ENCODE assay signal across 10 cellular contexts in the genomic region with DNA sequence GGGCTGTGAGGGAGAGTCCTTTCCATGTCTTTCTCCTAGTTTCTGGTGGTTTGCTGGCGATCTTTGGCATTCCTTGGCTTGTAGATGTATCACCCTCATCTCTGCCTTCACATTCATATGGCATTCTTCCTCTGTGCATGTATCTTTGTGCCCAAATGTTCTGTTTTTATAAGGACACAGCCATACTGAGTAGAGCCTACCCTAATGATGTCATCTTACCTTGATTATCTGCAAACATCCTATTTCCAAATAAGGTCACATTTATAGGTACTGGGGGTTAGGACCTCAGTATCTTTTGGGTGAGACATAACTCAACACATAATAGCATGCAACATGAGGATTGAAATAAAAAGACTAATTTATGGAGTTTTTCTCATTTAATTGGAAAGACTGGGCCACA.
"Had no signal": no experiment of that assay in that cellular context is flagged by ENCODE, and none has a peak within 500 bp of the region (broad histone marks: within the 10 kb centered on the region; RNA-seq: fewer than 3 reads in every experiment).

No MANE protein-coding gene starts in this region.

- H3K27ac ChIP-seq: HL-60, KMS-11 had no signal

- H3K4me3 ChIP-seq: GM23338 had no signal

- FAIRE-seq: H1, H54 had no signal

- H3K9me3 Mint-ChIP-seq: GM23338, H9, HFFc6 had no signal

- ATAC-seq: GM23338 had no signal

- H3K27ac Mint-ChIP-seq: GM23338, H9, HFFc6 had no signal

- H3K4me2 ChIP-seq: GM23338, KMS-11 had no signal

- H2AFZ ChIP-seq: GM23338 had no signal

- H3K9ac ChIP-seq: KMS-11 had no signal

- DNase-seq: H9, HCEC 1CT, HFFc6, IMR-90, KBM-7 had no signal

- H3K4me3 Mint-ChIP-seq: GM23338, H9, HFFc6 had no signal
